20 cellular contexts compared by ENCODE assay signal in the genomic region with DNA sequence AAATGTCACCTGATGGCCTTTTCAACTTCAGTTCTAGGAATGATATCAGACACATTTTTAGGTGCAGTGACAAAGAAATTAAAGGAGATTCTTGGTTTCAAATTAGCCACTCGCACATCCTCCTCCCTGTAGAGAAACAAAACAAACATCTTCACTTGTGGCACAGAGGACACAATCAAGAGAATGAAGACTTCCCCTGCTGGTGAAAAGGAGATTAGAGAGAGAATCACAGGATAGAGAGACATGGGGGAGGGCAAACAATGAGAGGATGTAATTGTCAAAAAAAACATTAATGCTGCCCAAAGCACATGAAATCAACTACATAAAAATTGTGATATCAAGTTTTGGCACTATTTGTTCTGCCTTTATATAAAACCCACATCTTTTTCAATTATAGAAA. TPM values are rescaled to one million over a fixed set of nuclear protein-coding genes. Genes with fewer than 3 reads are reported as not detected.
DNase-seq lines count a peak whose midpoint lies in the region; ATAC-seq, FAIRE-seq and TF ChIP-seq lines count a peak whose summit lies in the region.
"Had no signal": no experiment of that assay in that cellular context is flagged by ENCODE, and none has a peak within 500 bp of the region (broad histone marks: within the 10 kb centered on the region; RNA-seq: fewer than 3 reads in every experiment).

No MANE protein-coding gene starts in this region.

- POLR2A ChIA-PET in GM12878 (lab: Charles Lee): no interaction called here

- H3K27me3 Mint-ChIP-seq in H9 (ENCODE audit: low read depth): peaks cover 1% of the 10 kb centered on the region; the same call in 1 of the 2 replicates

- no peak overlapping the region for H3K23ac ChIP-seq in H9 (ENCODE audit: insufficient read length, low read depth, low read length)

- H3K18ac ChIP-seq in H9 (ENCODE audit: insufficient read length, low read depth, low read length): no peak overlapping the region

- no TSS peak for BruUV-seq in GM12878 (replicated peaks; lab: Mats Ljungman, UMichigan)

- no peak overlapping the region for H3K14ac ChIP-seq in H9 (ENCODE audit: insufficient read depth, low read length)

- H3K9me2 ChIP-seq in MM.1S (replicated peaks; ENCODE audit: insufficient read depth, low read length): no peaks in the 10 kb centered on the region

- H3K27ac ChIP-seq in H9 (ENCODE audit: insufficient read length, low read depth, low read length): no peak overlapping the region
- H3K27ac ChIP-seq in MM.1S (ENCODE audit: low read length): no peak overlapping the region
- no peak overlapping the region for H3K27ac ChIP-seq in GM12878 (ENCODE audit: control insufficient read depth, insufficient read depth)
- H3K27ac ChIP-seq: BLaER1, gastrocnemius medialis, neutrophil, right atrium auricular region had no signal

- no peaks in the 10 kb centered on the region for H3K9me3 ChIP-seq in H9 (ENCODE audit: control insufficient read depth, low read depth, low read length)
- no peaks in the 10 kb centered on the region for H3K9me3 ChIP-seq in MM.1S (replicated peaks; ENCODE audit: insufficient read depth, low read length)
- no peaks in the 10 kb centered on the region for H3K9me3 ChIP-seq in GM12878 (replicated peaks; ENCODE audit: control insufficient read depth, insufficient read depth, low read length)
- H3K9me3 ChIP-seq: BLaER1, gastrocnemius medialis, neutrophil, right atrium auricular region had no signal

- WGBS in H9 (ENCODE audit: extremely low coverage, insufficient read length, low lambda C conversion rate): no CpG with 5 or more reads among the region's 1 CpG
- 0% methylated on average over 1 of the region's 1 CpG for WGBS in GM12878 (ENCODE audit: insufficient coverage, insufficient replicate concordance, low lambda C conversion rate, missing lambda C conversion rate)

- H3K4me3 ChIP-seq in MM.1S (ENCODE audit: low read length): no peak overlapping the region
- H3K4me3 ChIP-seq in GM12878: no peak overlapping the region
- H3K4me3 ChIP-seq: BLaER1, gastrocnemius medialis, right atrium auricular region had no signal

- no peak overlapping the region for H4K91ac ChIP-seq in H9 (ENCODE audit: insufficient read length, low read depth, low read length)

- intact Hi-C loops in GM12878 (cut with micrococcal nuclease; ENCODE audit: unreplicated experiment): loop anchor here (5.0 kb wide), 1 partner anchor 219 kb away; no protein-coding TSS in a partner anchor

- H3K79me1 ChIP-seq in H9 (ENCODE audit: insufficient read depth, low read depth, low read length, poor library complexity, severe bottlenecking): no peaks in the 10 kb centered on the region

- H2BK5ac ChIP-seq in H9 (ENCODE audit: insufficient read length, low read length): no peak overlapping the region

- CTCF ChIA-PET in GM12878 (lab: Yijun Ruan, JAX): interaction anchor here (0.9 to 2.6 kb wide), 4 partner anchors 59 to 103 kb away, joined by 3 to 16 read pairs (median 6); a partner anchor contains a TSS

- no peak for FAIRE-seq in GM12878 (lab: Jason Lieb, UNC)
- FAIRE-seq: RCC 7860 had no signal

- H3K4me2 ChIP-seq in H9 (ENCODE audit: insufficient read depth, insufficient read length, low read length) (no peak overlapping the region), MM.1S (ENCODE audit: low read depth, low read length) (no peak overlapping the region), GM12878 (ENCODE audit: control insufficient read depth, insufficient read depth) (no peak overlapping the region)
- H3K4me2 ChIP-seq: BLaER1 had no signal

- H2AK5ac ChIP-seq in H9 (ENCODE audit: insufficient read length, low read length): no peak overlapping the region

- in situ Hi-C loops in GM12878 (cut with MboI): loop anchor here (5.0 kb wide), 1 partner anchor 219 kb away; no protein-coding TSS in a partner anchor
- in situ Hi-C loops in GM13977 (cut with MboI; ENCODE audit: low pct_unique_long_range_greater_than_20kb, low sequenced_read_pairs, unreplicated experiment): no loop called here

- no peak overlapping the region for H2BK15ac ChIP-seq in H9 (ENCODE audit: low read depth, low read length)

- H3K79me2 ChIP-seq in H9 (ENCODE audit: insufficient read depth, low read length) (no peaks in the 10 kb centered on the region), MM.1S (ENCODE audit: low read length) (no peaks in the 10 kb centered on the region), GM12878 (ENCODE audit: control insufficient read depth, insufficient read depth, low read length) (no peaks in the 10 kb centered on the region)

- TF ChIP-seq POLR2A in GM12878 (IDR thresholded peaks at IDR 0.05; ENCODE audit: low read depth, low read length): no peak

- H2AFZ ChIP-seq in H9 (ENCODE audit: low read length) (no peak overlapping the region), MM.1S (ENCODE audit: low read length) (no peak overlapping the region), GM12878 (ENCODE audit: control insufficient read depth, low read depth, low read length) (no peak overlapping the region)

- H3K27ac Mint-ChIP-seq in H9: no peak overlapping the region
- H3K27ac Mint-ChIP-seq: activated naive CD8-positive, alpha-beta T cell treated with anti-CD3 and anti-CD28 coated beads for 36 hours had no signal

- no peaks in the 10 kb centered on the region for H3K36me3 Mint-ChIP-seq in H9 (ENCODE audit: insufficient read depth in 1 of 3, low read depth in 3 of 3)
- H3K36me3 Mint-ChIP-seq: activated naive CD8-positive, alpha-beta T cell treated with anti-CD3 and anti-CD28 coated beads for 36 hours had no signal

- no peaks in the 10 kb centered on the region for H3K23me2 ChIP-seq in H9 (ENCODE audit: insufficient read length, low read depth, low read length, poor library complexity, severe bottlenecking)

- peaks cover 36 to 41% of the 10 kb centered on the region in 2 experiments for H3K4me1 Mint-ChIP-seq in H9

- H3K56ac ChIP-seq in H9 (ENCODE audit: insufficient read length, low read depth, low read length): no peak overlapping the region

- no peaks in the 10 kb centered on the region for H3F3A ChIP-seq in MM.1S (ENCODE audit: insufficient read depth, low read length)

- DNase-seq in H9 (no peak), MM.1S (no peak), GM12878 (ENCODE audit: low read depth, low spot score) (no peak), lung microvascular endothelial cell (ENCODE audit: low read depth in 2 of 2) (peak; percentile 22 to 34), amniotic stem cell (lab: John Stamatoyannopoulos, UW) (no peak), GM13977 (ENCODE audit: low spot score) (no peak)
- DNase-seq: activated CD4-positive, alpha-beta T cell treated with anti-CD3 and anti-CD28 coated beads, Interleukin-2, amount 50 U/mL, for 48 hours; activated naive CD8-positive, alpha-beta T cell treated with anti-CD3 and anti-CD28 coated beads for 36 hours; effector memory CD4-positive, alpha-beta T cell; gastrocnemius medialis; MV-4-11; NCI-H2107; NCI-H748 treated with DMSO at 0.1 percent for 48 hours; stimulated activated naive CD8-positive, alpha-beta T cell treated with anti-CD3 and anti-CD28 coated beads, Interleukin-15, Interleukin-2, amounts not matched to agents 100 U/mL and 50 U/mL, for 24 hours; trophoblast cell had no signal

- no peak overlapping the region for H3K4me3 Mint-ChIP-seq in H9
- H3K4me3 Mint-ChIP-seq: activated naive CD8-positive, alpha-beta T cell treated with anti-CD3 and anti-CD28 coated beads for 36 hours had no signal

- no peaks in the 10 kb centered on the region for H3K9me3 Mint-ChIP-seq in H9
- H3K9me3 Mint-ChIP-seq: activated naive CD8-positive, alpha-beta T cell treated with anti-CD3 and anti-CD28 coated beads for 36 hours had no signal

- no peaks in the 10 kb centered on the region for H3K27me3 ChIP-seq in H9 (ENCODE audit: insufficient read depth, low read length)
- no peaks in the 10 kb centered on the region for H3K27me3 ChIP-seq in MM.1S (replicated peaks; ENCODE audit: insufficient read depth, low read length)
- H3K27me3 ChIP-seq in GM12878 (replicated peaks in 1 of 2; ENCODE audit: control insufficient read depth in 2 of 2, insufficient read depth in 2 of 2, low read length in 1 of 2): no peaks in the 10 kb centered on the region; a peak in 1 of 4 replicates
- H3K27me3 ChIP-seq: neutrophil, right atrium auricular region had no signal

- no peak overlapping the region for H2BK20ac ChIP-seq in H9 (ENCODE audit: low read depth, low read length, poor library complexity, severe bottlenecking)

- H4K5ac ChIP-seq in H9 (ENCODE audit: insufficient read length, low read depth, low read length): no peak overlapping the region

- no peak overlapping the region for H3K9ac ChIP-seq in H9 (ENCODE audit: extremely low read depth, insufficient read length, low read length)
- no peak overlapping the region for H3K9ac ChIP-seq in MM.1S (ENCODE audit: low read length)
- H3K9ac ChIP-seq in GM12878 (ENCODE audit: control insufficient read depth, insufficient read depth, low read length): no peak overlapping the region
- H3K9ac ChIP-seq: BLaER1 had no signal

- RAD21 ChIA-PET in GM12878 (lab: Charles Lee; ENCODE audit: unreplicated experiment): interaction anchor here (1.7 kb wide), 1 partner anchor 99 kb away, joined by 6 read pairs; no protein-coding TSS in a partner anchor

- no peak overlapping the region for H3T11ph ChIP-seq in H9 (ENCODE audit: low read length)

- TF ChIP-seq RAD21 in GM12878 (IDR thresholded peaks at IDR 0.05; ENCODE audit: insufficient read depth, low read depth, low read length): no peak

- no peaks in the 10 kb centered on the region for H4K20me1 ChIP-seq in H9 (ENCODE audit: control insufficient read depth, insufficient read depth, insufficient read length)
- no peaks in the 10 kb centered on the region for H4K20me1 ChIP-seq in MM.1S (ENCODE audit: insufficient read depth, low read length)
- no peaks in the 10 kb centered on the region for H4K20me1 ChIP-seq in GM12878 (ENCODE audit: control insufficient read depth, insufficient read depth)

- SMC1A ChIA-PET in GM12878 (lab: Charles Lee; ENCODE audit: uncharacterized antibody, unreplicated experiment): interaction anchor here (2.3 kb wide), 1 partner anchor 95 kb away, joined by 14 read pairs; no protein-coding TSS in a partner anchor

- H2BK12ac ChIP-seq in H9 (ENCODE audit: insufficient read length, low read depth, low read length): no peak overlapping the region

- no peak overlapping the region for H2BK120ac ChIP-seq in H9 (ENCODE audit: low read depth, low read length, poor library complexity, severe bottlenecking)

- no peaks in the 10 kb centered on the region for H3K4me1 ChIP-seq in H9 (ENCODE audit: insufficient read depth, low read length)
- H3K4me1 ChIP-seq in MM.1S (ENCODE audit: low read length): no peaks in the 10 kb centered on the region
- H3K4me1 ChIP-seq in GM12878 (ENCODE audit: control insufficient read depth, insufficient read depth, low read length): no peaks in the 10 kb centered on the region
- H3K4me1 ChIP-seq: BLaER1, gastrocnemius medialis, right atrium auricular region had no signal

- H3K36me3 ChIP-seq in MM.1S (replicated peaks; ENCODE audit: insufficient read depth, low read length) (no peaks in the 10 kb centered on the region), GM12878 (ENCODE audit: control insufficient read depth in 2 of 2, insufficient read depth in 2 of 2, low read length in 1 of 2) (no peaks in the 10 kb centered on the region)
- H3K36me3 ChIP-seq: BLaER1, gastrocnemius medialis, neutrophil, right atrium auricular region had no signal

- no peak overlapping the region for H4K8ac ChIP-seq in H9 (replicated peaks; ENCODE audit: insufficient read length, low read depth, low read length)

- ATAC-seq in GM12878: peak; percentile 57; the same call in 2 of the 3 replicates
- ATAC-seq in HG02852 (IDR thresholded peaks at IDR 0.05; ENCODE audit: unreplicated experiment): no peak
- ATAC-seq: gastrocnemius medialis; stimulated activated naive CD8-positive, alpha-beta T cell treated with anti-CD3 and anti-CD28 coated beads, Interleukin-15, Interleukin-2, amounts not matched to agents 100 U/mL and 50 U/mL, for 24 hours had no signal

- TF ChIP-seq CTCF in H9 (conservative IDR thresholded peaks at IDR 0.05) (peak; percentile 54), MM.1S (IDR thresholded peaks at IDR 0.05; ENCODE audit: low read length) (peak; percentile 25), GM12878 (IDR thresholded peaks at IDR 0.05 in 2 of 3, conservative IDR thresholded peaks at IDR 0.05 in 1 of 3; ENCODE audit: control insufficient read depth in 2 of 3, extremely low read depth in 1 of 3, insufficient read depth in 1 of 3, low read depth in 3 of 3, low read length in 3 of 3) (no peak), GM13977 (IDR thresholded peaks at IDR 0.05; ENCODE audit: extremely low read depth, insufficient read depth, missing control alignments) (no peak)

- no peak for TF ChIP-seq EP300 in GM12878 (IDR thresholded peaks at IDR 0.05; ENCODE audit: borderline replicate concordance in 1 of 2, control insufficient read depth in 1 of 2, low read depth in 2 of 2, low read length in 2 of 2)

- no peak overlapping the region for H3K4ac ChIP-seq in H9 (ENCODE audit: low read depth, low read length)

RNA-seq across cellular contexts. Expression of a gene that starts 34.5 kb away (rescaled TPM):
- total RNA-seq in H9 (2021): not detected in 2 replicates
- total RNA-seq in GM12878 (2013; cell fraction: nucleolus; rRNA removed): not detected in 2 replicates
- total RNA-seq in GM12878 (2014; rRNA removed): not detected in 2 replicates
- not detected in 2 replicates for total RNA-seq in GM12878 (2014; rRNA removed; fragmentation: Illumina TruSeq; extraction: Trizol)
- total RNA-seq in GM12878 (2021): not detected in 2 replicates
- polyA plus RNA-seq in GM12878 (2011; ENCODE audit: low read depth): not detected
- not detected in 2 replicates for polyA plus RNA-seq in GM12878 (2011; rRNA removed)
- 0.01 TPM in 1 of 2 replicates, not detected in the other for polyA plus RNA-seq in GM12878 (2011; cell fraction: cytosol; rRNA removed)
- not detected in 2 replicates for polyA plus RNA-seq in GM12878 (2011; cell fraction: nucleus; rRNA removed)
- polyA plus RNA-seq in GM12878 (2012): not detected in 2 replicates
- not detected in 2 replicates for polyA plus RNA-seq in GM12878 (2014; fragmentation: Illumina TruSeq; extraction: Trizol)
- polyA plus RNA-seq in GM12878 (2014; fragmentation: Nextera tagmentation; extraction: Ambion mirVana): under 1 TPM in 1 of 2 experiments, not detected in 1; 0.04 TPM
- not detected in 2 replicates for polyA plus RNA-seq in GM12878 (2014; rRNA removed)
- not detected for polyA plus RNA-seq in GM12878 (2016; fragmentation: Nextera tagmentation; extraction: Ambion mirVana)
- polyA minus RNA-seq in GM12878 (2011; rRNA and poly(A)+ RNA removed): 0.05 TPM in 1 of 2 replicates, not detected in the other
- polyA minus RNA-seq in GM12878 (2011; cell fraction: cytosol; rRNA and poly(A)+ RNA removed): not detected in 2 replicates
- polyA minus RNA-seq in GM12878 (2011; cell fraction: nucleus; rRNA and poly(A)+ RNA removed): 0.12 TPM in 1 of 2 replicates, not detected in the other
- not detected in 2 replicates for total RNA-seq in lung microvascular endothelial cell

Comparison
In these comparisons a context has a peak if more than half of its experiments do, and no peak if none do; other contexts are left out.
1. DNase-seq: peak in lung microvascular endothelial cell (2 of 2); none in H9 (single experiment), MM.1S (single experiment), GM12878 (single experiment), amniotic stem cell (single experiment) and GM13977 (single experiment).
2. CTCF ChIP-seq: peak in H9 (single experiment) and MM.1S (single experiment); none in GM12878 (0 of 3) and GM13977 (single experiment).